ENCODE assay signal across 17 cellular contexts in the genomic region with DNA sequence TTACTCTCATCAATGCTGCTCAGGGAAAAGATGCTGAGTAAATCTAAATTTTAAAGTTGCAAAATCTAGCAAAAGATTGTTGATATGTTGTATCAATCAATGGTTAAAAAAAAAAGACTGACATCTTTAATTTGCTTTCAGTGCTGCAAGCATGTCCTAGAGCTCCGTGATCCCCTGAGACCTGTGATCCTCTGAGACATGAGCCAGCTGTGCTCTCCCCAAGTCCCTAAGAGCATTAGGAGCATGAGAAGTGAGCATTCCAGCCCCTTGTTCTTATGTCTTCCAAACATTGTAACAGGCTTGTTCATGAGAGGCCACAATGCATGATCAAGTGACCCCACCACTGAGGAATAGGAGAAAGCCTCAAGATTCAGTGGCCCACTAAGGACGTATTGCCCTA.
"Had no signal": no experiment of that assay in that cellular context is flagged by ENCODE, and none has a peak within 500 bp of the region (broad histone marks: within the 10 kb centered on the region; RNA-seq: fewer than 3 reads in every experiment).

No MANE protein-coding gene starts in this region.

- H3K4me1 ChIP-seq: body of pancreas had no signal

- H3K79me2 ChIP-seq: parathyroid adenoma had no signal

- H3K9ac ChIP-seq: parathyroid adenoma had no signal

- H3K4me1 Mint-ChIP-seq: activated CD4-positive, alpha-beta T cell treated with anti-CD3 and anti-CD28 coated beads, Interleukin-2, amount 10 ng/mL, durations not matched to agents 24 days and 14 days had no signal

- H3K4me3 ChIP-seq: body of pancreas, coronary artery, skin epidermis had no signal

- H3K9me3 Mint-ChIP-seq: activated CD4-positive, alpha-beta T cell treated with anti-CD3 and anti-CD28 coated beads, Interleukin-2, amount 10 ng/mL, durations not matched to agents 24 days and 14 days; activated naive CD4-positive, alpha-beta T cell treated with anti-CD3 and anti-CD28 coated beads, Interleukin-2, amount 50 U/mL, for 72 hours; T-cell; type B pancreatic cell; WTC11 had no signal

- DNase-seq: activated CD4-positive, alpha-beta T cell treated with anti-CD3 and anti-CD28 coated beads, Interleukin-2, amount 10 ng/mL, durations not matched to agents 24 days and 14 days; activated CD8-positive, alpha-beta memory T cell treated with anti-CD3 and anti-CD28 coated beads for 24 hours; activated effector memory CD4-positive, alpha-beta T cell treated with Interleukin-2 at 50 U/mL for 16 hours; activated T-cell treated with anti-CD3 and anti-CD28 coated beads for 4 hours; amniotic stem cell; central memory CD4-positive, alpha-beta T cell; effector CD4-positive, alpha-beta T cell; left ventricle myocardium superior had no signal

- H3K4me3 Mint-ChIP-seq: activated CD4-positive, alpha-beta T cell treated with anti-CD3 and anti-CD28 coated beads, Interleukin-2, amount 10 ng/mL, durations not matched to agents 24 days and 14 days; T-cell; type B pancreatic cell; WTC11 had no signal

- H3K27me3 Mint-ChIP-seq: activated CD4-positive, alpha-beta T cell treated with anti-CD3 and anti-CD28 coated beads, Interleukin-2, amount 10 ng/mL, durations not matched to agents 24 days and 14 days; T-cell had no signal

- H3K9me3 ChIP-seq: body of pancreas had no signal

- H3K27me3 ChIP-seq: body of pancreas had no signal

- ATAC-seq: activated naive CD4-positive, alpha-beta T cell treated with anti-CD3 and anti-CD28 coated beads, Interleukin-2, amount 50 U/mL, for 72 hours had no signal

- H3K36me3 Mint-ChIP-seq: activated naive CD4-positive, alpha-beta T cell treated with anti-CD3 and anti-CD28 coated beads, Interleukin-2, amount 50 U/mL, for 72 hours; T-cell; type B pancreatic cell; WTC11 had no signal

- FAIRE-seq: keratinocyte had no signal

- H3K27ac ChIP-seq: body of pancreas, coronary artery, parathyroid adenoma had no signal

- H3K27ac Mint-ChIP-seq: activated CD4-positive, alpha-beta T cell treated with anti-CD3 and anti-CD28 coated beads, Interleukin-2, amount 10 ng/mL, durations not matched to agents 24 days and 14 days; activated naive CD4-positive, alpha-beta T cell treated with anti-CD3 and anti-CD28 coated beads, Interleukin-2, amount 50 U/mL, for 72 hours; type B pancreatic cell; WTC11 had no signal
